In the genomic region with DNA sequence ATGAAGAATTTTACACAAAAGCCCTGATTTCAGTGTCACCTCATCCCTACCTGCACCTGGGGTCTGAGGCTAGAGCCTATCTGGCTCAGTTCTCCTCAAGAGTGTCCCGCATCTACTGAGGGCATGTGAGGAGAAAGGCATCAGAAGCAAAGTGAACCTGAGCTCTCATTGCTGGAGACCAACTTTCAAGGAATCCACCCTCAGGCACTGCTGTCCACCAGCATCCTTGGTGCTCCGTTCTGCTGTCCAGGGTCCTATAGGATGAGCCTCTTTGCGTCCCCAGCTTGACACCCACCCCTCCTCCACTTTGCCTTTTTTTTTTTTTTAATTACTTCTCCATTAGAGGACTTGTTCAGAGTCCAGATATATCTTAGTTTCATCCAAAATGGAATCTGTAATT, we compare ENCODE assay signal across 13 cellular contexts.
"Had no signal": no experiment of that assay in that cellular context is flagged by ENCODE, and none has a peak within 500 bp of the region (broad histone marks: within the 10 kb centered on the region; RNA-seq: fewer than 3 reads in every experiment).

No MANE protein-coding gene starts in this region.

- H3K4me3 ChIP-seq: adrenal gland, esophagus muscularis mucosa, skin epidermis, tibial nerve, uterus had no signal

- H3K27ac Mint-ChIP-seq: activated naive CD4-positive, alpha-beta T cell treated with anti-CD3 and anti-CD28 coated beads for 36 hours; nephron had no signal

- H3K36me3 ChIP-seq: uterus had no signal

- H3K27ac ChIP-seq: skin epidermis, tibial nerve, uterus had no signal

- H3K4me1 ChIP-seq: tibial nerve, uterus had no signal

- DNase-seq: activated naive CD4-positive, alpha-beta T cell treated with anti-CD3 and anti-CD28 coated beads for 36 hours; caudate nucleus; mesendoderm; stimulated activated CD4-positive, alpha-beta T cell treated with anti-CD3 and anti-CD28 coated beads, Interleukin-15, amount 100 ng/mL, for 24 hours; stimulated activated CD4-positive, alpha-beta T cell treated with anti-CD3 and anti-CD28 coated beads, Interleukin-4, amount 100 ng/mL, for 1 hour; stimulated activated naive B cell treated with anti-CD40 and anti-IgM and Interleukin-4, amounts not matched to agents 10 μg/mL and 1 μg/mL and 100 μg/mL, for 72 hours; uterus had no signal

- ATAC-seq: activated CD4-positive, CD25-positive, alpha-beta regulatory T cell treated with anti-CD3 and anti-CD28 coated beads, Interleukin-2, amount 50 U/mL, for 24 hours; stimulated activated naive B cell treated with anti-CD40 and anti-IgM and Interleukin-4, amounts not matched to agents 10 μg/mL and 1 μg/mL and 100 μg/mL, for 72 hours had no signal

- H3K27me3 ChIP-seq: adrenal gland, esophagus muscularis mucosa, tibial nerve, uterus had no signal

- H3K9me3 Mint-ChIP-seq: activated naive CD4-positive, alpha-beta T cell treated with anti-CD3 and anti-CD28 coated beads for 36 hours; nephron; stimulated activated naive B cell treated with anti-CD40 and anti-IgM and Interleukin-4, amounts not matched to agents 10 μg/mL and 1 μg/mL and 100 μg/mL, for 72 hours had no signal

- H3K9me3 ChIP-seq: adrenal gland, esophagus muscularis mucosa, tibial nerve, uterus had no signal
